In the genomic region with DNA sequence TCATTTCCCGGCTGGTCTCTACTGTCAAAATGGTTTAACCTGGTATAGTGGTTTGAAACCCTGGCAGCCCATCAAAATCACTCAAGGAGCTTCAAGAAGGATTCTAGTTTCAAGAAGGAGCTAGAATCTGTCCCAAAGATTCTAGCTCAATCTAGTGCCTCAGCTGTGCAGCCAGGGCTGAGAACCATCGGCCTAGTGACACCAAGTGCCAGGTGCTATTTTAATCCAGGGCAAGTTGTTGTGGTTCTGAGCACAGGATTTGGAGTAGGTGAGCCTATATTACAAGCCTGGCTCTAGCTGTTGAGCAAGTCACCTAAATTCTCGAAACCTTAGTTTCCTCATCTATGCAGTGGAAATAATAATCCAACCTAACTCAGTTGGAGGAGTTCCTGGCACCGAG, we compare ENCODE assay signal across 2 cellular contexts.
TF ChIP-seq lines count a peak whose summit lies in the region.

No MANE protein-coding gene starts in this region.

TF ChIP-seq in liver, 16 proteins besides CTCF, POLR2A, EP300 and RAD21:
- TF ChIP-seq SP1 (IDR thresholded peaks at IDR 0.05) = no peak
- TF ChIP-seq, protein P1, sequence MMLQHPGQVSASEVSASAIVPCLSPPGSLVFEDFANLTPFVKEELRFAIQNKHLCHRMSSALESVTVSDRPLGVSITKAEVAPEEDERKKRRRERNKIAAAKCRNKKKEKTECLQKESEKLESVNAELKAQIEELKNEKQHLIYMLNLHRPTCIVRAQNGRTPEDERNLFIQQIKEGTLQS (IDR thresholded peaks at IDR 0.05) = no peak
- TF ChIP-seq, protein P2, sequence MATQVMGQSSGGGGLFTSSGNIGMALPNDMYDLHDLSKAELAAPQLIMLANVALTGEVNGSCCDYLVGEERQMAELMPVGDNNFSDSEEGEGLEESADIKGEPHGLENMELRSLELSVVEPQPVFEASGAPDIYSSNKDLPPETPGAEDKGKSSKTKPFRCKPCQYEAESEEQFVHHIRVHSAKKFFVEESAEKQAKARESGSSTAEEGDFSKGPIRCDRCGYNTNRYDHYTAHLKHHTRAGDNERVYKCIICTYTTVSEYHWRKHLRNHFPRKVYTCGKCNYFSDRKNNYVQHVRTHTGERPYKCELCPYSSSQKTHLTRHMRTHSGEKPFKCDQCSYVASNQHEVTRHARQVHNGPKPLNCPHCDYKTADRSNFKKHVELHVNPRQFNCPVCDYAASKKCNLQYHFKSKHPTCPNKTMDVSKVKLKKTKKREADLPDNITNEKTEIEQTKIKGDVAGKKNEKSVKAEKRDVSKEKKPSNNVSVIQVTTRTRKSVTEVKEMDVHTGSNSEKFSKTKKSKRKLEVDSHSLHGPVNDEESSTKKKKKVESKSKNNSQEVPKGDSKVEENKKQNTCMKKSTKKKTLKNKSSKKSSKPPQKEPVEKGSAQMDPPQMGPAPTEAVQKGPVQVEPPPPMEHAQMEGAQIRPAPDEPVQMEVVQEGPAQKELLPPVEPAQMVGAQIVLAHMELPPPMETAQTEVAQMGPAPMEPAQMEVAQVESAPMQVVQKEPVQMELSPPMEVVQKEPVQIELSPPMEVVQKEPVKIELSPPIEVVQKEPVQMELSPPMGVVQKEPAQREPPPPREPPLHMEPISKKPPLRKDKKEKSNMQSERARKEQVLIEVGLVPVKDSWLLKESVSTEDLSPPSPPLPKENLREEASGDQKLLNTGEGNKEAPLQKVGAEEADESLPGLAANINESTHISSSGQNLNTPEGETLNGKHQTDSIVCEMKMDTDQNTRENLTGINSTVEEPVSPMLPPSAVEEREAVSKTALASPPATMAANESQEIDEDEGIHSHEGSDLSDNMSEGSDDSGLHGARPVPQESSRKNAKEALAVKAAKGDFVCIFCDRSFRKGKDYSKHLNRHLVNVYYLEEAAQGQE (IDR thresholded peaks at IDR 0.05) = no peak

TF ChIP-seq in HepG2, 621 proteins besides CTCF, POLR2A, EP300 and RAD21:
- TF ChIP-seq ZNF839 (CRISPR knock-in tag; IDR thresholded peaks at IDR 0.05; ENCODE audit: borderline replicate concordance) (no peak), ARID5B (CRISPR knock-in tag; IDR thresholded peaks at IDR 0.05) (no peak), ZSCAN21 (CRISPR knock-in tag; IDR thresholded peaks at IDR 0.05; ENCODE audit: borderline replicate concordance) (no peak), ZNF83 (CRISPR knock-in tag; IDR thresholded peaks at IDR 0.05; ENCODE audit: borderline replicate concordance) (no peak), ZNF75D (CRISPR knock-in tag; IDR thresholded peaks at IDR 0.05; ENCODE audit: borderline replicate concordance) (no peak), TGIF2 (CRISPR knock-in tag; IDR thresholded peaks at IDR 0.05) (no peak), NFYB (CRISPR knock-in tag; IDR thresholded peaks at IDR 0.05) (no peak)
- TF ChIP-seq, protein P3, sequence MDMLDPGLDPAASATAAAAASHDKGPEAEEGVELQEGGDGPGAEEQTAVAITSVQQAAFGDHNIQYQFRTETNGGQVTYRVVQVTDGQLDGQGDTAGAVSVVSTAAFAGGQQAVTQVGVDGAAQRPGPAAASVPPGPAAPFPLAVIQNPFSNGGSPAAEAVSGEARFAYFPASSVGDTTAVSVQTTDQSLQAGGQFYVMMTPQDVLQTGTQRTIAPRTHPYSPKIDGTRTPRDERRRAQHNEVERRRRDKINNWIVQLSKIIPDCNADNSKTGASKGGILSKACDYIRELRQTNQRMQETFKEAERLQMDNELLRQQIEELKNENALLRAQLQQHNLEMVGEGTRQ (IDR thresholded peaks at IDR 0.05; ENCODE audit: low read depth, low read length) = no peak
- TF ChIP-seq, protein P3 (CRISPR knock-in tag; IDR thresholded peaks at IDR 0.05; ENCODE audit: borderline replicate concordance) = no peak
TF ChIP-seq in HepG2: peak in this region for 0.
